ENCODE assay signal across 20 cellular contexts in genomic region chr2:45596761-45597160, GRCh38.
"Had no signal": no experiment of that assay in that cellular context is flagged by ENCODE, and none has a peak within 500 bp of the region (broad histone marks: within the 10 kb centered on the region; RNA-seq: fewer than 3 reads in every experiment).

No MANE protein-coding gene starts in this region.

- H3K9me3 ChIP-seq: colonic mucosa, esophagus muscularis mucosa, gastrocnemius medialis, heart right ventricle, mucosa of descending colon, ovary, right atrium auricular region, sigmoid colon, thyroid gland had no signal

- H3K27me3 Mint-ChIP-seq: type B pancreatic cell had no signal

- H3K27ac Mint-ChIP-seq: natural killer cell, type B pancreatic cell had no signal

- H3K4me1 ChIP-seq: colonic mucosa, right atrium auricular region had no signal

- H3K36me3 ChIP-seq: colonic mucosa, ovary had no signal

- DNase-seq: colonic mucosa; effector memory CD4-positive, alpha-beta T cell; gastrocnemius medialis; heart right ventricle; hypothalamus; islet precursor cell; mucosa of descending colon; natural killer cell; ovary; sigmoid colon; stimulated activated CD4-positive, alpha-beta T cell treated with anti-CD3 and anti-CD28 coated beads, Interleukin-15, amount 100 ng/mL, for 24 hours; stimulated activated CD4-positive, alpha-beta T cell treated with anti-CD3 and anti-CD28 coated beads, Interleukin-2, amount 100 ng/mL, for 24 hours; stimulated activated CD4-positive, alpha-beta T cell treated with anti-CD3 and anti-CD28 coated beads, Interleukin-4, amount 100 ng/mL, for 4 hours; stimulated activated naive CD4-positive, alpha-beta T cell treated with Interleukin-2 at 50 U/mL for 16 hours; thyroid gland had no signal

- H3K27ac ChIP-seq: colonic mucosa, esophagus muscularis mucosa, gastrocnemius medialis, heart right ventricle, ovary, right atrium auricular region, sigmoid colon, thyroid gland had no signal

- H3K4me1 Mint-ChIP-seq: neural crest cell had no signal

- H3K4me3 Mint-ChIP-seq: natural killer cell, neural crest cell, type B pancreatic cell had no signal

- H3K4me3 ChIP-seq: colonic mucosa, esophagus muscularis mucosa, gastrocnemius medialis, heart right ventricle, mucosa of descending colon, ovary, right atrium auricular region, sigmoid colon, thyroid gland had no signal

- H3K27me3 ChIP-seq: colonic mucosa, esophagus muscularis mucosa, gastrocnemius medialis, heart right ventricle, ovary, right atrium auricular region, sigmoid colon, thyroid gland had no signal

- ATAC-seq: gastrocnemius medialis, heart right ventricle, left lobe of liver, mucosa of descending colon, natural killer cell had no signal

- H3K9me3 Mint-ChIP-seq: natural killer cell, neural crest cell, type B pancreatic cell had no signal
